In the genomic region with DNA sequence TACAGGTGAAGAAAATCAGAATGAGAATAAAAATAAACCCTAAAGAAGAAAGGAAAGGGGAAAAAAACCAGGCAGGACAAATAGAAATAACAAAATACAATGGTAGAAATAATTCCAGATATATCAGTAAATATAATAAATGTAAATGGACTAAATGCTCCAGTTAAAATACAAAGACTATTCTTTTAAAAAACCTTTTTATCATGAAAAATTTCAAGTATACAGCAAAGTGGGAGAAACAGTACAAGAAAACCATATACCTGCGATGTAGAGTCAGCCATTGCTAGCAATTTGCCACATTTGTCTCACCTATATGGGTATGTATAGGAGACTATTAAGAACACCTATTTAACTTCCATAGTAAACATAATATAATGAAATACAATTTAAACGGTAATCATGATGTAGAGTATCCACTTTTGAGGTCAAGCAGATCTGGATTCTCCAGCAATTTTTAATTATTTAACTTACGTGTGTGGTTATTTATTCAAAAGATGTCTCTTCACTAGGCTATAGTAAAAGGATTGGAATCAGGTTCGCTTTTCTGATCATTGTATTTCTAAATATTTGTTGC, we compare ENCODE assay signal across 8 cellular contexts. TPM values are rescaled to one million over a fixed set of nuclear protein-coding genes. Genes with fewer than 3 reads are reported as not detected.
DNase-seq lines count a peak whose midpoint lies in the region; ATAC-seq and TF ChIP-seq lines count a peak whose summit lies in the region.

No MANE protein-coding gene starts in this region.

- H3K4me1 ChIP-seq in A673 (ENCODE audit: insufficient read depth, low read length, poor library complexity, severe bottlenecking) (peaks cover 10% of the 10 kb centered on the region), HUES64 (ENCODE audit: insufficient read depth, low read length) (peaks cover 11% of the 10 kb centered on the region), neuron (ENCODE audit: insufficient read depth, low read length) (peaks cover 17% of the 10 kb centered on the region), aorta (ENCODE audit: control insufficient read depth in 1 of 2, insufficient read depth in 2 of 2, low read length in 2 of 2) (no peaks in the 10 kb centered on the region)

- DNase-seq in A673 (ENCODE audit: low spot score): no peak
- no peak for DNase-seq in coronary artery (ENCODE audit: low spot score)
- DNase-seq in NCI-H82 (lab: John Stamatoyannopoulos, UW): no peak
- DNase-seq in aorta: no peak
- no peak for DNase-seq in hippocampal formation (lab: John Stamatoyannopoulos, UW)
- DNase-seq in SHP77 treated with DMSO at 0.1 percent for 48 hours (lab: John Stamatoyannopoulos, UW): no peak

- CTCF ChIA-PET in A673 (lab: Charles Lee): no interaction called here

- H3K4me3 ChIP-seq in A673 (ENCODE audit: low read depth, low read length, poor library complexity, severe bottlenecking): peak overlapping the region; percentile 86
- peak overlapping the region; percentile 71 for H3K4me3 ChIP-seq in HUES64 (ENCODE audit: low read length)
- peak overlapping the region; percentile 94 for H3K4me3 ChIP-seq in coronary artery
- peak overlapping the region; percentile 65 for H3K4me3 ChIP-seq in neuron (ENCODE audit: low read length)
- peak overlapping the region in 1 of 2 donors; percentile 56 for H3K4me3 ChIP-seq in aorta (ENCODE audit: low read length in 2 of 2)

- no peak overlapping the region for H2AFZ ChIP-seq in neuron (ENCODE audit: low read depth, low read length)

- intact Hi-C loops in A673 (cut with micrococcal nuclease; ENCODE audit: unreplicated experiment): no loop called here
- intact Hi-C loops in aorta (cut with DNase I): loop anchor here (2.0 to 10.0 kb wide), 2 partner anchors 79 to 267 kb away; partner anchors contain the start of genes RAB22A (in 1 of the 2) and STX16 (in 1 of the 2)

- H3K9me3 ChIP-seq in A673 (ENCODE audit: low read depth, low read length, poor library complexity, severe bottlenecking) (no peaks in the 10 kb centered on the region), HUES64 (ENCODE audit: insufficient read depth, low read depth, low read length) (no peaks in the 10 kb centered on the region), neuron (ENCODE audit: low read length) (no peaks in the 10 kb centered on the region), aorta (ENCODE audit: control insufficient read depth, low read length) (no peaks in the 10 kb centered on the region)

- no peak for ATAC-seq in aorta (ENCODE audit: low FRiP score)

- H3K27ac ChIP-seq in A673 (ENCODE audit: low read depth, low read length, poor library complexity, severe bottlenecking): no peak overlapping the region
- no peak overlapping the region for H3K27ac ChIP-seq in HUES64 (ENCODE audit: low read depth, low read length)
- H3K27ac ChIP-seq in coronary artery: no peak overlapping the region
- no peak overlapping the region for H3K27ac ChIP-seq in aorta (ENCODE audit: low read depth in 1 of 2, low read length in 2 of 2)

- 100% methylated on average over 1 of the region's 4 CpGs for WGBS in HUES64
- WGBS in aorta, 2 donors: 77 to 80% methylated on average over 4 of the region's 4 CpGs

- H3K9ac ChIP-seq in HUES64 (ENCODE audit: low read depth, low read length): peak overlapping the region; percentile 31; the same call in 1 of the 2 replicates

- TF ChIP-seq CTCF in A673 (conservative IDR thresholded peaks at IDR 0.05; ENCODE audit: low read depth, low read length): no peak
- TF ChIP-seq CTCF in coronary artery (IDR thresholded peaks at IDR 0.05): no peak

- POLR2A ChIA-PET in A673 (lab: Charles Lee; ENCODE audit: low non-redundant PET): no interaction called here

- H3K27me3 ChIP-seq in A673 (replicated peaks; ENCODE audit: insufficient read depth, low read depth, low read length, poor library complexity) (no peaks in the 10 kb centered on the region), HUES64 (ENCODE audit: insufficient read depth, low read length) (no peaks in the 10 kb centered on the region), neuron (ENCODE audit: insufficient read depth, low read length) (no peaks in the 10 kb centered on the region), aorta (ENCODE audit: control insufficient read depth in 1 of 2, insufficient read depth in 2 of 2, low read length in 1 of 2) (no peaks in the 10 kb centered on the region)

- BruUV-seq in A673 (replicated peaks; lab: Mats Ljungman, UMichigan): no TSS peak

- H3K36me3 ChIP-seq in A673 (ENCODE audit: insufficient read depth, low read length, poor library complexity, severe bottlenecking): peaks cover 4% of the 10 kb centered on the region
- peaks cover 23% of the 10 kb centered on the region; the same call in 1 of the 2 replicates for H3K36me3 ChIP-seq in HUES64 (ENCODE audit: insufficient read depth, low read length)
- H3K36me3 ChIP-seq in neuron (ENCODE audit: insufficient read depth, low read length): peaks cover 21% of the 10 kb centered on the region
- H3K36me3 ChIP-seq in aorta (ENCODE audit: control insufficient read depth in 1 of 2, insufficient read depth in 2 of 2, low read length in 1 of 2): no peaks in the 10 kb centered on the region

RNA-seq across cellular contexts. Expression of gene VAPB, which starts 0.9 kb away (rescaled TPM):
- 60.9 and 63.2 TPM in 2 replicates for total RNA-seq in A673 (2021)
- polyA plus RNA-seq in HUES64 (2013, experiment 1 of 2): 33.0 TPM
- polyA plus RNA-seq in HUES64 (2013, experiment 2 of 2): 41.6 TPM
- total RNA-seq in aorta: 10 to 100 TPM; 47.6 to 50.6 TPM
- polyA plus RNA-seq in aorta: 10 to 100 TPM; 20.9 to 23.0 TPM
